18 cellular contexts compared by ENCODE assay signal in the genomic region with DNA sequence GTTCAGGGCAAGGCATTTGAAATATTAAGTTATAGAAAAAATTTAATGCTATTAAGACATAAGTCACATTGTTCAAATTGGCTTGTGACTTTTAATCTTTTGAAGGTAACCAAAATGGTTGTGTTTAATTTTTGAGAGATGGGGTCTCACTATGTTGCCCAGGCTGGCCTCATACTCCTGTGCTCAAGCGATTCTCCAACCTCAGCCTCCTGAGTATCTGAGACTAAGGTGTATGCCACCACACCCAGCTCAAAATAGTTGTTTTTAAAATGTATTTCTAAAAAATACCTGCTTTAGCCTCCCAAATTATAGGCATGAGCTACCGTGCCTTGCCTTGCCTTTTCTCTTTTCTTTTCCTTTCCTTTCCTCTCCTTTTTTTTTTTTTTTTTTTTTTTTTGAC. TPM values are rescaled to one million over a fixed set of nuclear protein-coding genes. Genes with fewer than 3 reads are reported as not detected.
A peak's percentile ranks its signal among the peaks of the same experiment; 100 is the strongest.
DNase-seq lines count a peak whose midpoint lies in the region; ATAC-seq and TF ChIP-seq lines count a peak whose summit lies in the region.
"Had no signal": no experiment of that assay in that cellular context is flagged by ENCODE, and none has a peak within 500 bp of the region (broad histone marks: within the 10 kb centered on the region; RNA-seq: fewer than 3 reads in every experiment).

No MANE protein-coding gene starts in this region.

- peaks cover 75 to 78% of the 10 kb centered on the region in 2 experiments for H3K36me3 ChIP-seq in HEK293 (ENCODE audit: control insufficient read depth in 2 of 2, insufficient read depth in 1 of 2, low read length in 2 of 2)

- no peaks in the 10 kb centered on the region for H3K9me3 ChIP-seq in HEK293 (ENCODE audit: control insufficient read depth, insufficient read depth, low read depth, low read length)
- H3K9me3 ChIP-seq: A549; BLaER1 treated with 17β-estradiol and CSF1 and Interleukin-3, amounts not matched to agents 10 nM and 100 nM; Caco-2 had no signal

- H3K4me3 Mint-ChIP-seq in activated T-cell treated with anti-CD3 and anti-CD28 coated beads, Interleukin-2, amount 50 U/mL, for 72 hours, result no peak overlapping the region
- no peak overlapping the region for H3K4me3 Mint-ChIP-seq in activated T-cell treated with anti-CD3 and anti-CD28 coated beads, Interleukin-2, amount 50 U/mL, for 4 hours
- no peak overlapping the region for H3K4me3 Mint-ChIP-seq in central memory CD8-positive, alpha-beta T cell
- H3K4me3 Mint-ChIP-seq: B cell; CD4-positive, alpha-beta T cell; CD8-positive, alpha-beta T cell had no signal

- no peak for TF ChIP-seq CTCF in HEK293 (tag by site-specific recombination; IDR thresholded peaks at IDR 0.05)

- no peak for DNase-seq in activated T-cell treated with anti-CD3 and anti-CD28 coated beads, Interleukin-2, amount 50 U/mL, for 72 hours
- no peak for DNase-seq in activated T-cell treated with anti-CD3 and anti-CD28 coated beads, Interleukin-2, amount 50 U/mL, for 4 hours
- DNase-seq in central memory CD8-positive, alpha-beta T cell (ENCODE audit: low spot score in 2 of 2), result no peak
- no peak for DNase-seq in NOMO-1 (lab: John Stamatoyannopoulos, UW; ENCODE audit: unreplicated experiment in 2 of 2)
- no peak for DNase-seq in NCI-H146 treated with DMSO at 0.1 percent for 48 hours (lab: John Stamatoyannopoulos, UW; ENCODE audit: unreplicated experiment)
- DNase-seq: AML-193; Caco-2; Calu3; CD4-positive, alpha-beta T cell; CD8-positive, alpha-beta T cell; DMS79 treated with DMSO at 0.1 percent for 48 hours; GF-D8 had no signal

- POLR2A ChIA-PET in HEK293 (lab: Yijun Ruan, JAX), result interaction anchor here (0.7 kb wide), 1 partner anchor 189 kb away, joined by 6 read pairs; no protein-coding TSS in a partner anchor

- H3K27ac Mint-ChIP-seq in activated T-cell treated with anti-CD3 and anti-CD28 coated beads, Interleukin-2, amount 50 U/mL, for 72 hours, result peak overlapping the region; percentile 79
- H3K27ac Mint-ChIP-seq in central memory CD8-positive, alpha-beta T cell (ENCODE audit: low read depth), result peak overlapping the region; percentile 49
- H3K27ac Mint-ChIP-seq: B cell had no signal

- no peak overlapping the region for H3K27ac ChIP-seq in HEK293 (ENCODE audit: extremely low read depth, low read depth, low read length)
- H3K27ac ChIP-seq: 22Rv1; A549; BLaER1 treated with 17β-estradiol and CSF1 and Interleukin-3, amounts not matched to agents 10 nM and 100 nM; C4-2B had no signal

- ATAC-seq in activated T-cell treated with anti-CD3 and anti-CD28 coated beads, Interleukin-2, amount 50 U/mL, for 72 hours (replicated peaks in 1 of 2), result no peak
- no peak for ATAC-seq in activated T-cell treated with anti-CD3 and anti-CD28 coated beads, Interleukin-2, amount 50 U/mL, for 4 hours
- ATAC-seq in central memory CD8-positive, alpha-beta T cell (replicated peaks; ENCODE audit: extremely low read depth, poor library complexity, severe bottlenecking), result no peak
- ATAC-seq: A549; CD8-positive, alpha-beta T cell had no signal

- CTCF ChIA-PET in HEK293 (lab: Yijun Ruan, JAX), result interaction anchor here (0.6 kb wide), 1 partner anchor 532 kb away, joined by 5 read pairs; no protein-coding TSS in a partner anchor

- H3K4me1 ChIP-seq in HEK293 (ENCODE audit: control insufficient read depth, insufficient read depth, low read length), result peaks cover 5% of the 10 kb centered on the region
- H3K4me1 ChIP-seq: A549; BLaER1 treated with 17β-estradiol and CSF1 and Interleukin-3, amounts not matched to agents 10 nM and 100 nM; Caco-2 had no signal

- no peaks in the 10 kb centered on the region for H3K27me3 Mint-ChIP-seq in activated T-cell treated with anti-CD3 and anti-CD28 coated beads, Interleukin-2, amount 50 U/mL, for 72 hours (ENCODE audit: low read depth)
- no peaks in the 10 kb centered on the region for H3K27me3 Mint-ChIP-seq in activated T-cell treated with anti-CD3 and anti-CD28 coated beads, Interleukin-2, amount 50 U/mL, for 4 hours (ENCODE audit: low read depth)
- H3K27me3 Mint-ChIP-seq in central memory CD8-positive, alpha-beta T cell, result no peaks in the 10 kb centered on the region
- H3K27me3 Mint-ChIP-seq: B cell; CD4-positive, alpha-beta T cell had no signal

- H3K4me1 Mint-ChIP-seq in activated T-cell treated with anti-CD3 and anti-CD28 coated beads, Interleukin-2, amount 50 U/mL, for 72 hours (ENCODE audit: low read depth), result no peaks in the 10 kb centered on the region
- peaks cover 2% of the 10 kb centered on the region for H3K4me1 Mint-ChIP-seq in activated T-cell treated with anti-CD3 and anti-CD28 coated beads, Interleukin-2, amount 50 U/mL, for 4 hours (ENCODE audit: low read depth)
- peaks cover 12% of the 10 kb centered on the region for H3K4me1 Mint-ChIP-seq in central memory CD8-positive, alpha-beta T cell
- H3K4me1 Mint-ChIP-seq: B cell had no signal

- no peak overlapping the region for H3K4me3 ChIP-seq in HEK293 (ENCODE audit: low read depth, low read length)
- H3K4me3 ChIP-seq: A549; BLaER1 treated with 17β-estradiol and CSF1 and Interleukin-3, amounts not matched to agents 10 nM and 100 nM had no signal

- H3K9me3 Mint-ChIP-seq in activated T-cell treated with anti-CD3 and anti-CD28 coated beads, Interleukin-2, amount 50 U/mL, for 72 hours, result no peaks in the 10 kb centered on the region
- H3K9me3 Mint-ChIP-seq in activated T-cell treated with anti-CD3 and anti-CD28 coated beads, Interleukin-2, amount 50 U/mL, for 4 hours, result no peaks in the 10 kb centered on the region
- H3K9me3 Mint-ChIP-seq in central memory CD8-positive, alpha-beta T cell, result no peaks in the 10 kb centered on the region
- H3K9me3 Mint-ChIP-seq: CD4-positive, alpha-beta T cell; CD8-positive, alpha-beta T cell had no signal

- peaks cover 9 to 26% of the 10 kb centered on the region in 2 donors for H3K36me3 Mint-ChIP-seq in activated T-cell treated with anti-CD3 and anti-CD28 coated beads, Interleukin-2, amount 50 U/mL, for 72 hours (ENCODE audit: insufficient read depth in 2 of 2)
- peaks cover 31% of the 10 kb centered on the region for H3K36me3 Mint-ChIP-seq in activated T-cell treated with anti-CD3 and anti-CD28 coated beads, Interleukin-2, amount 50 U/mL, for 4 hours (ENCODE audit: insufficient read depth)
- peaks cover 74% of the 10 kb centered on the region for H3K36me3 Mint-ChIP-seq in central memory CD8-positive, alpha-beta T cell (ENCODE audit: insufficient read depth)

TF ChIP-seq in HEK293, 187 proteins besides CTCF, POLR2A, EP300 and RAD21:
- no peak for TF ChIP-seq ZNF837 (tag by site-specific recombination; IDR thresholded peaks at IDR 0.05)
- TF ChIP-seq HOXA7 (CRISPR knock-in tag; IDR thresholded peaks at IDR 0.05; ENCODE audit: borderline replicate concordance), result no peak
- TF ChIP-seq, protein P1, sequence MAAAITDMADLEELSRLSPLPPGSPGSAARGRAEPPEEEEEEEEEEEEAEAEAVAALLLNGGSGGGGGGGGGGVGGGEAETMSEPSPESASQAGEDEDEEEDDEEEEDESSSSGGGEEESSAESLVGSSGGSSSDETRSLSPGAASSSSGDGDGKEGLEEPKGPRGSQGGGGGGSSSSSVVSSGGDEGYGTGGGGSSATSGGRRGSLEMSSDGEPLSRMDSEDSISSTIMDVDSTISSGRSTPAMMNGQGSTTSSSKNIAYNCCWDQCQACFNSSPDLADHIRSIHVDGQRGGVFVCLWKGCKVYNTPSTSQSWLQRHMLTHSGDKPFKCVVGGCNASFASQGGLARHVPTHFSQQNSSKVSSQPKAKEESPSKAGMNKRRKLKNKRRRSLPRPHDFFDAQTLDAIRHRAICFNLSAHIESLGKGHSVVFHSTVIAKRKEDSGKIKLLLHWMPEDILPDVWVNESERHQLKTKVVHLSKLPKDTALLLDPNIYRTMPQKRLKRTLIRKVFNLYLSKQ (tag by site-specific recombination; IDR thresholded peaks at IDR 0.05; ENCODE audit: borderline replicate concordance), result no peak
- peak; percentile 88 for TF ChIP-seq ZNF121 (tag by site-specific recombination; IDR thresholded peaks at IDR 0.05)

RNA-seq across cellular contexts. Expression of a gene that starts 26.0 kb away (rescaled TPM):
- 10 to 100 TPM; 26.0 to 35.1 TPM for total RNA-seq in activated T-cell treated with anti-CD3 and anti-CD28 coated beads, Interleukin-2, amount 50 U/mL, for 72 hours
- total RNA-seq in activated T-cell treated with anti-CD3 and anti-CD28 coated beads, Interleukin-2, amount 50 U/mL, for 4 hours, result 10 to 100 TPM; 23.1 to 30.0 (median 25.6) TPM

RNA-seq across cellular contexts. Expression of a gene that starts 39.2 kb away (rescaled TPM):
- 10 to 100 TPM; 30.2 to 32.7 TPM for total RNA-seq in activated T-cell treated with anti-CD3 and anti-CD28 coated beads, Interleukin-2, amount 50 U/mL, for 72 hours
- total RNA-seq in activated T-cell treated with anti-CD3 and anti-CD28 coated beads, Interleukin-2, amount 50 U/mL, for 4 hours, result 10 to 100 TPM; 17.1 to 22.7 (median 19.6) TPM
